1 cellular context compared by ENCODE assay signal in the genomic region with DNA sequence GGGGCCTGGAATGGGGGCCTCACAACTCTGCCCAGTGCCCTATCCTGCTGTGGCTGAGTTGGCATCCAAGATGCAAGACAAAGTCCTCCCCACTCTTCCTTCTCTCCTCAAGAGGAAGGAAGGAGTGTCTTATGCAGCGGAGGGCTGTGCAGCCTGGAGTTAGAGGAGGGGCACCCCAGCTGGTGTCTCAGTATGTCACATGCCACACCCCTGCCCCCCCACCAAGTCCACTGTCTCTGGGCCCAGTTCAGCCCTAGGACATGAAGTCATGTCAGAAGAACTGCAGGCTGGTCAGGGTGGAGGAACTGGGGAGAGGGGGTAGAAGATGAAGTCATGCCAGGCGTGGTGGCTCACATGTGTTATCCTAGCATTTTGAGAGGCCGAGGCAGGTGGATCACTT.
TF ChIP-seq lines count a peak whose summit lies in the region.

No MANE protein-coding gene starts in this region.

TF ChIP-seq in HEK293, 187 proteins besides CTCF, POLR2A, EP300 and RAD21 (continued from another document):
- TF ChIP-seq, protein P1, sequence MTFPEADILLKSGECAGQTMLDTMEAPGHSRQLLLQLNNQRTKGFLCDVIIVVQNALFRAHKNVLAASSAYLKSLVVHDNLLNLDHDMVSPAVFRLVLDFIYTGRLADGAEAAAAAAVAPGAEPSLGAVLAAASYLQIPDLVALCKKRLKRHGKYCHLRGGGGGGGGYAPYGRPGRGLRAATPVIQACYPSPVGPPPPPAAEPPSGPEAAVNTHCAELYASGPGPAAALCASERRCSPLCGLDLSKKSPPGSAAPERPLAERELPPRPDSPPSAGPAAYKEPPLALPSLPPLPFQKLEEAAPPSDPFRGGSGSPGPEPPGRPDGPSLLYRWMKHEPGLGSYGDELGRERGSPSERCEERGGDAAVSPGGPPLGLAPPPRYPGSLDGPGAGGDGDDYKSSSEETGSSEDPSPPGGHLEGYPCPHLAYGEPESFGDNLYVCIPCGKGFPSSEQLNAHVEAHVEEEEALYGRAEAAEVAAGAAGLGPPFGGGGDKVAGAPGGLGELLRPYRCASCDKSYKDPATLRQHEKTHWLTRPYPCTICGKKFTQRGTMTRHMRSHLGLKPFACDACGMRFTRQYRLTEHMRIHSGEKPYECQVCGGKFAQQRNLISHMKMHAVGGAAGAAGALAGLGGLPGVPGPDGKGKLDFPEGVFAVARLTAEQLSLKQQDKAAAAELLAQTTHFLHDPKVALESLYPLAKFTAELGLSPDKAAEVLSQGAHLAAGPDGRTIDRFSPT (tag by site-specific recombination; IDR thresholded peaks at IDR 0.05) = no peak
- no peak for TF ChIP-seq ZNF335 (tag by site-specific recombination; conservative IDR thresholded peaks at IDR 0.05)
